In the genomic region with DNA sequence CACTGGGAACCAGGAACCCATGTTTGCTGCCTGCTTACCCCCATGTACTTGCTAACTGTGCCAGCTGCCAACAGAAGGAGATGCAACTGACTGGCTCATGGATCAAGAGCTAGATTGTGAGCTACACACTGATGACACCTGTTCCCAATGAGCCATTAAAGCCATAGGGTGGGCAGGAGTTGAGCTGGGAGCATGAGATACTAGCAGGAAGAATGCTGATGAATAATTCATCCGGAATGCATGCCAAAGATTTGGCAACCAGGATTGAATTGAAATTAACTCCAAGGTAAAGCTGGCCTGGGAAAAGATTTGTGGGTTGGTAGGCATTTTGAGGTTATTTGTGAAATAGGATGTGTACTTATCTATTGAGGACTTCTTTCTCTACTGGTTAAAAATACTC, we compare ENCODE assay signal across 19 cellular contexts.
DNase-seq lines count a peak whose midpoint lies in the region; FAIRE-seq and TF ChIP-seq lines count a peak whose summit lies in the region.
"Had no signal": no experiment of that assay in that cellular context is flagged by ENCODE, and none has a peak within 500 bp of the region (broad histone marks: within the 10 kb centered on the region; RNA-seq: fewer than 3 reads in every experiment).

No MANE protein-coding gene starts in this region.

- no peak for FAIRE-seq in GM12891 (lab: Jason Lieb, UNC)
- FAIRE-seq: D721Med, endothelial cell of umbilical vein, H54, small intestine had no signal

- DNase-seq in Daoy (ENCODE audit: low read depth) (peak; percentile 1), NCI-H446 (lab: John Stamatoyannopoulos, UW) (peak; percentile 25 to 80), dermis microvascular lymphatic vessel endothelial cell (ENCODE audit: low read depth in 2 of 2) (peak; percentile 1 to 69), myocyte (ENCODE audit: low read depth) (peak; percentile 92), GM12891 (ENCODE audit: insufficient read length, low spot score) (no peak), cerebellum (ENCODE audit: low spot score) (no peak), HuH-7 (ENCODE audit: low spot score) (no peak)
- DNase-seq: activated CD4-positive, CD25-positive, alpha-beta regulatory T cell treated with anti-CD3 and anti-CD28 coated beads, Interleukin-2, amount 50 U/mL, for 72 hours; activated gamma-delta T cell treated with Interleukin-2 at 50 U/mL for 16 hours; anterior cingulate cortex; colonic mucosa; NCI-H1436 treated with DMSO at 0.1 percent for 48 hours; posterior cingulate gyrus; SHP77 treated with DMSO at 0.1 percent for 48 hours; small intestine; T-helper 9 cell had no signal

- TF ChIP-seq POLR2A in GM12891 (IDR thresholded peaks at IDR 0.05; ENCODE audit: low read depth, low read length) = no peak

TF ChIP-seq in GM12891, 5 proteins besides CTCF, POLR2A, EP300 and RAD21:
- TF ChIP-seq POU2F2 (IDR thresholded peaks at IDR 0.05; ENCODE audit: low read depth, low read length) (no peak), TAF1 (IDR thresholded peaks at IDR 0.05; ENCODE audit: low read depth, low read length) (no peak), PAX5 (IDR thresholded peaks at IDR 0.05; ENCODE audit: insufficient read depth, low read length, severe bottlenecking) (no peak), SPI1 (IDR thresholded peaks at IDR 0.05; ENCODE audit: low read depth, low read length) (no peak), POLR2AphosphoS5 (IDR thresholded peaks at IDR 0.05; ENCODE audit: low read depth, low read length) (no peak)

Comparison
In these comparisons a context has a peak if more than half of its experiments do, and no peak if none do; other contexts are left out.
1. DNase-seq: peak in Daoy (single experiment), NCI-H446 (2 of 2), dermis microvascular lymphatic vessel endothelial cell (2 of 2) and myocyte (single experiment); none in GM12891 (single experiment), cerebellum (single experiment) and HuH-7 (single experiment).